In the genomic region with DNA sequence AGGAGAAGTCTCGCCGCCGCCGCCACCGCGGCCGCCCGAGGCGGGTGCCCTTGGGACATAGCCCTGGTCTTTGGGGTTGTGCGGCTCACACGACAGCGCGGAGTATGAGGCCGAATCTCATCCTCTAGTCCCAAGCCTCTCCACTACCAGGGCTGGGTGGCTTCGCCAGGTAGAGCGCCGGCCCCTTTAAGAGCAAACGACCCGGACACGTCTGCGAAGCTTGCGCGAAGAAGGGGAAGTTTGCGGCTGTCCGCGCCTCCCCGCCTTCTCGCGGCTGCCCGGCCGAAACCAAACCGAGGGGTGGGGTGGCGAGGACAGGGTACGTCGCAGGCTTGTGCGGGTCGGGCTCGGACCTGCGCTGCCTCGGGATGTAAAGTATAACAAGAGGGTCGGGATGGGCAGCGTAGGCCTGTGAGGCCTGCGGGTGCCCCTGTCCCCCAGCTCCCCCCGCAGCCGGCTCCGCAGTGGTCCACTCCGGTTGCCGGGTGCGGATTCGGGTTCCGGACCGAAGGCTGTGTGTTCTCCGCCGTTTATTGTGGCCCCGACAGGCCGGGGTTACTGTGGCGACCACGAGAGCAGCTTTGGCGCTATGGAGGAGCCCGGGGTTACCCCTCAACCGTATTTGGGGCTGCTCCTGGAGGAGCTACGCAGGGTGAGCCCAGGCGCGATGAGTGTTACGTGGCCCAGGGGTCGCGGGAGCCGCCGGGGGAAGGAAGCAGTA, we compare ENCODE assay signal across 8 cellular contexts. TPM values are rescaled to one million over a fixed set of nuclear protein-coding genes. Genes with fewer than 3 reads are reported as not detected.
A peak's percentile ranks its signal among the peaks of the same experiment; 100 is the strongest.
DNase-seq lines count a peak whose midpoint lies in the region; ATAC-seq and TF ChIP-seq lines count a peak whose summit lies in the region.

No MANE protein-coding gene starts in this region.

- H3K4me1 Mint-ChIP-seq in immature natural killer cell = peaks cover 60 to 65% of the 10 kb centered on the region in 2 donors

- peaks cover 0 to 2% (median 0%) of the 10 kb centered on the region in 6 donors for H3K9me3 Mint-ChIP-seq in immature natural killer cell

- H3K27ac ChIP-seq in ACC112 (ENCODE audit: low read depth, low read length) (peak overlapping the region; percentile 93), WERI-Rb-1 (peak overlapping the region; percentile 95), breast epithelium (peak overlapping the region; percentile 98 to 100), spleen (peak overlapping the region; percentile 98 to 99 (median 99))

- H3K36me3 Mint-ChIP-seq in immature natural killer cell = no peaks in the 10 kb centered on the region

- peak overlapping the region; percentile 64 to 99 (median 92) for H3K27ac Mint-ChIP-seq in immature natural killer cell

- peaks cover 20% of the 10 kb centered on the region for H3K4me1 ChIP-seq in ACC112 (ENCODE audit: control insufficient read depth, insufficient read depth, low read length, unreplicated experiment)
- no peaks in the 10 kb centered on the region for H3K4me1 ChIP-seq in breast epithelium
- peaks cover 25 to 59% (median 41%) of the 10 kb centered on the region in 6 donors for H3K4me1 ChIP-seq in spleen

- WGBS in spleen, 5 donors = 0 to 1% (median 0%) methylated on average over 20 to 69 of the region's 69 CpGs

- H3K27me3 ChIP-seq in ACC112 (ENCODE audit: insufficient read depth, low read length) = no peaks in the 10 kb centered on the region
- no peaks in the 10 kb centered on the region for H3K27me3 ChIP-seq in WERI-Rb-1 (ENCODE audit: insufficient read depth, low read depth, severe bottlenecking)
- no peaks in the 10 kb centered on the region for H3K27me3 ChIP-seq in breast epithelium
- H3K27me3 ChIP-seq in spleen (replicated peaks in 1 of 7) = no peaks in the 10 kb centered on the region

- DNase-seq in NCI-H2171 treated with DMSO at 0.1 percent for 48 hours (lab: John Stamatoyannopoulos, UW) = peak; percentile 54
- DNase-seq in WERI-Rb-1 = peak; percentile 84
- peak; percentile 65 to 71 for DNase-seq in breast epithelium (ENCODE audit: low spot score in 2 of 2)
- peak; percentile 89 to 91 (median 90) for DNase-seq in immature natural killer cell
- DNase-seq in spleen = peak; percentile 97

- H3K79me2 ChIP-seq in ACC112 (ENCODE audit: control insufficient read depth, insufficient read depth, low read length, unreplicated experiment) = peaks cover 42% of the 10 kb centered on the region

- TF ChIP-seq CTCF in WERI-Rb-1 (IDR thresholded peaks at IDR 0.05; ENCODE audit: low read depth, low read length) = no peak
- peak in 1 of 3 donors; percentile 9 for TF ChIP-seq CTCF in breast epithelium (IDR thresholded peaks at IDR 0.05)
- peak in 1 of 11 experiments; percentile 11 for TF ChIP-seq CTCF in spleen (IDR thresholded peaks at IDR 0.05 in 8 of 11, conservative IDR thresholded peaks at IDR 0.05 in 3 of 11)

- peak overlapping the region; percentile 97 for H3K4me3 ChIP-seq in ACC112 (ENCODE audit: low read depth, low read length)
- H3K4me3 ChIP-seq in WERI-Rb-1 (ENCODE audit: low read depth, low read length) = peak overlapping the region; percentile 76
- peak overlapping the region; percentile 76 to 96 (median 89) for H3K4me3 ChIP-seq in breast epithelium
- peak overlapping the region; percentile 66 to 93 (median 84) for H3K4me3 ChIP-seq in spleen

- ATAC-seq in GM18519 (IDR thresholded peaks at IDR 0.05; ENCODE audit: low FRiP score, unreplicated experiment) = peak; percentile 71
- ATAC-seq in HG03039 (IDR thresholded peaks at IDR 0.05; ENCODE audit: unreplicated experiment) = peak; percentile 86

- peak overlapping the region; percentile 77 to 95 (median 85) for H3K4me3 Mint-ChIP-seq in immature natural killer cell

- peak overlapping the region; percentile 84 for H2AFZ ChIP-seq in ACC112 (ENCODE audit: low read length, unreplicated experiment)

- H3K36me3 ChIP-seq in ACC112 (ENCODE audit: insufficient read depth, low read length) = peaks cover 7% of the 10 kb centered on the region; the same call in 1 of the 2 replicates
- peaks cover 3% of the 10 kb centered on the region; the same call in 1 of the 2 replicates for H3K36me3 ChIP-seq in WERI-Rb-1
- H3K36me3 ChIP-seq in breast epithelium = no peaks in the 10 kb centered on the region
- peaks cover 0 to 6% (median 0%) of the 10 kb centered on the region in 6 donors for H3K36me3 ChIP-seq in spleen

- H3K27me3 Mint-ChIP-seq in immature natural killer cell (ENCODE audit: low read depth in 3 of 3) = peaks cover 6 to 13% (median 9%) of the 10 kb centered on the region in 3 donors

- intact Hi-C loops in breast epithelium (cut with DNase I; ENCODE audit: low total_unique reads) = loop anchor here (5.0 kb wide), 1 partner anchor 95 kb away; the partner anchor contains the start of gene TRAPPC6B
- intact Hi-C loops in spleen (cut with DNase I; ENCODE audit: low total_unique reads) = loop anchor here (10.0 kb wide), 1 partner anchor 102 kb away; no protein-coding TSS in a partner anchor

- TF ChIP-seq POLR2A in breast epithelium (IDR thresholded peaks at IDR 0.05) (peak; percentile 29), spleen (IDR thresholded peaks at IDR 0.05) (peak in 1 of 3 donors; percentile 82)

- peaks cover 9% of the 10 kb centered on the region for H3K9me3 ChIP-seq in WERI-Rb-1 (ENCODE audit: severe bottlenecking)
- peaks cover 0 to 8% of the 10 kb centered on the region in 2 donors for H3K9me3 ChIP-seq in breast epithelium
- peaks cover 0 to 13% (median 6%) of the 10 kb centered on the region in 8 donors for H3K9me3 ChIP-seq in spleen

RNA-seq across cellular contexts. Expression of gene MIA2, which starts 33.3 kb away (rescaled TPM):
- total RNA-seq in breast epithelium (10 to 100 TPM; 19.5 to 37.0 (median 23.3) TPM), spleen (10 to 100 TPM; 23.8 to 31.3 (median 25.8) TPM)
- polyA plus RNA-seq in immature natural killer cell (10 to 100 TPM; 14.1 to 38.6 (median 27.6) TPM), spleen (10 to 100 TPM; 18.3 to 22.8 (median 20.6) TPM)

Comparison
In these comparisons a context has a peak if more than half of its experiments do, and no peak if none do; other contexts are left out.
1. Peak in every context shown above with its lines: DNase-seq, ATAC-seq, H3K4me3 ChIP-seq and H3K27ac ChIP-seq.